Comparison of ENCODE assay signal across 34 cellular contexts in genomic region chr20:22088882-22089281, GRCh38.
"Had no signal": no experiment of that assay in that cellular context is flagged by ENCODE, and none has a peak within 500 bp of the region (broad histone marks: within the 10 kb centered on the region; RNA-seq: fewer than 3 reads in every experiment).

No MANE protein-coding gene starts in this region.

- DNase-seq: Karpas-422, Kasumi-1, MG63, MM.1S, MV-4-11, NCI-H1048, NCI-H1092, NCI-H1092 treated with DMSO at 0.1 percent for 48 hours, NCI-H1105, NCI-H1105 treated with DMSO at 0.1 percent for 48 hours, NCI-H1417, NCI-H1417 treated with DMSO at 0.1 percent for 48 hours, NCI-H1436, NCI-H1436 treated with DMSO at 0.1 percent for 48 hours, NCI-H146, NCI-H1694, NCI-H1694 treated with DMSO at 0.1 percent for 48 hours, NCI-H187, NCI-H187 treated with DMSO at 0.1 percent for 48 hours, NCI-H1930, NCI-H2029, NCI-H2029 treated with DMSO at 0.1 percent for 48 hours, NCI-H2081, NCI-H2081 treated with DMSO at 0.1 percent for 48 hours, NCI-H2107, NCI-H2171, NCI-H2171 treated with DMSO at 0.1 percent for 48 hours, NCI-H2227 treated with DMSO at 0.1 percent for 48 hours, NCI-H226, NCI-H345, NCI-H446, NCI-H446 treated with DMSO at 0.1 percent for 48 hours, NCI-H510A, NCI-H510A treated with DMSO at 0.1 percent for 48 hours had no signal

- H3K36me3 ChIP-seq: MG63 had no signal

- H3K4me3 ChIP-seq: MG63 had no signal

- H3K27me3 ChIP-seq: MG63 had no signal

- H3K9me3 ChIP-seq: MG63 had no signal
